In the genomic region with DNA sequence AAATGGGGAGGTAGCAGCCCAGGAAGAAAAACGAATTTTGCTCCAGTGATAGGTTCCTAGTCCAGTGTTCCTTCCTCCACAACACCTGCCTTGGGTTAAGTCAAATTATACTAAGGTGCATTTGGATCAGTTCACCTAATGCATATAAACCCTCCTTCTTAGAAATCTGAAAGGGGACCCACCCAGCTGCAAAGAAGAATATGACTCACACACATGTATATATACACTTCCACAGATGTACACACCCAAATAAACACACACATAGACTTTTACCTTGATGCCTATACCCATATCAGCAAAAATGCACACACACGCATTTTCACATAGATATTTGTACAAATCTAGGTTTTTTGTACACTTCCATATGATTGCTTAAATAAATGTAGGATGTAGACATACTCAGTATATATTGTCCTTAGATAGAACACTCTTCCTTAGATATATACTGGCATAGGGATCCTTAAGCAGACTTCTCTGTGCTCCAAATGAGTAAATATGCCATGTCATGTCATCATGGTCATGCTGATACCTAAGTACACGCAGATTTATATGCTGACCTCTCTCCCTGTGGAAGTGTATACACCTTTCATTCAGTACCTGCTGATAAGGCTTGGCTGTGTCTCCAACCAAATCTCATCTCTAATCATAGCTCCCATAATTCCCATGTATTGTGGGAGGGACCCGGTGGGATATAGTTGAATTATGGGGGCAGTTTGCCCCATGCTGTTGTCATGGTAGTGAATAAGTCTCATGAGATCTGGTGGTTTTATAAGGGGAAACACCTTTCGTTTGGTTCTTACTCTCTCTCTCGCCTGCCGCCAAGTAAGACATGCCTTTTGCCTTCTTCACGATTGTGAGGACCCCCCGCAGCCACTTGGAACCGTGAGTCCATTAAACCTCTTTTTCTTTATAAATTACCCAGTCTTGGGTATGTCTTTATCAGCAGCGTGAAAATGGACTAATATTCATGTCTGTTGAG, we compare ENCODE assay signal across 17 cellular contexts.
"Had no signal": no experiment of that assay in that cellular context is flagged by ENCODE, and none has a peak within 500 bp of the region (broad histone marks: within the 10 kb centered on the region; RNA-seq: fewer than 3 reads in every experiment).

No MANE protein-coding gene starts in this region.

- H3K4me1 Mint-ChIP-seq: activated CD4-positive, alpha-beta T cell treated with anti-CD3 and anti-CD28 coated beads for 36 hours; nephron had no signal

- H3K27me3 ChIP-seq: spleen, upper lobe of left lung had no signal

- H3K9me3 ChIP-seq: lower lobe of right lung, spleen, upper lobe of left lung had no signal

- H3K36me3 Mint-ChIP-seq: activated naive CD4-positive, alpha-beta T cell treated with anti-CD3 and anti-CD28 coated beads, Interleukin-2, amount 10 ng/mL, durations not matched to agents 7 days and 5 days had no signal

- H3K27ac ChIP-seq: lower lobe of right lung had no signal

- ATAC-seq: activated CD4-positive, alpha-beta T cell treated with anti-CD3 and anti-CD28 coated beads for 36 hours; activated CD8-positive, alpha-beta T cell treated with anti-CD3 and anti-CD28 coated beads, Interleukin-2, amount 10 ng/mL, durations not matched to agents 7 days and 5 days; activated T-helper 17 cell treated with anti-CD3 and anti-CD28 coated beads, Interleukin-2, amount 50 U/mL, for 72 hours; lower lobe of right lung; sciatic nerve had no signal

- H3K9me3 Mint-ChIP-seq: activated naive CD4-positive, alpha-beta T cell treated with anti-CD3 and anti-CD28 coated beads, Interleukin-2, amount 10 ng/mL, durations not matched to agents 7 days and 5 days; activated T-helper 17 cell treated with anti-CD3 and anti-CD28 coated beads, Interleukin-2, amount 50 U/mL, for 72 hours; nephron had no signal

- H3K4me3 Mint-ChIP-seq: activated CD4-positive, alpha-beta T cell treated with anti-CD3 and anti-CD28 coated beads for 36 hours; activated CD8-positive, alpha-beta T cell treated with anti-CD3 and anti-CD28 coated beads, Interleukin-2, amount 10 ng/mL, durations not matched to agents 7 days and 5 days; activated naive CD4-positive, alpha-beta T cell treated with anti-CD3 and anti-CD28 coated beads, Interleukin-2, amount 10 ng/mL, durations not matched to agents 7 days and 5 days; activated T-helper 17 cell treated with anti-CD3 and anti-CD28 coated beads, Interleukin-2, amount 50 U/mL, for 72 hours; nephron had no signal

- H3K27ac Mint-ChIP-seq: activated CD4-positive, alpha-beta T cell treated with anti-CD3 and anti-CD28 coated beads for 36 hours; activated CD8-positive, alpha-beta T cell treated with anti-CD3 and anti-CD28 coated beads, Interleukin-2, amount 10 ng/mL, durations not matched to agents 7 days and 5 days; activated naive CD4-positive, alpha-beta T cell treated with anti-CD3 and anti-CD28 coated beads, Interleukin-2, amount 10 ng/mL, durations not matched to agents 7 days and 5 days; activated T-helper 17 cell treated with anti-CD3 and anti-CD28 coated beads, Interleukin-2, amount 50 U/mL, for 72 hours; nephron; progenitor cell of endocrine pancreas had no signal

- H3K4me3 ChIP-seq: lower lobe of right lung, spleen, upper lobe of left lung had no signal

- DNase-seq: activated CD4-positive, alpha-beta T cell treated with anti-CD3 and anti-CD28 coated beads for 36 hours; activated CD8-positive, alpha-beta T cell treated with anti-CD3 and anti-CD28 coated beads, Interleukin-2, amount 10 ng/mL, durations not matched to agents 7 days and 5 days; activated naive CD4-positive, alpha-beta T cell treated with anti-CD3 and anti-CD28 coated beads, Interleukin-2, amount 10 ng/mL, durations not matched to agents 7 days and 5 days; effector memory CD4-positive, alpha-beta T cell; erythroblast; hypothalamus; lower lobe of right lung; occipital lobe; spleen; stimulated activated CD4-positive, alpha-beta T cell treated with anti-CD3 and anti-CD28 coated beads, Interleukin-1b, Interleukin-23, amount 100 ng/mL, for 48 hours; stimulated activated naive CD4-positive, alpha-beta T cell treated with Interleukin-2 at 50 U/mL for 16 hours; T1000; upper lobe of left lung had no signal

- H3K27me3 Mint-ChIP-seq: activated CD4-positive, alpha-beta T cell treated with anti-CD3 and anti-CD28 coated beads for 36 hours; activated T-helper 17 cell treated with anti-CD3 and anti-CD28 coated beads, Interleukin-2, amount 50 U/mL, for 72 hours had no signal
